Comparison of ENCODE assay signal across 1 cellular context in genomic region chr1:193058529-193059281, GRCh38.
TF ChIP-seq lines count a peak whose summit lies in the region.

No MANE protein-coding gene starts in this region.

TF ChIP-seq in GM12878, 131 proteins besides CTCF, POLR2A, EP300 and RAD21 (continued from another document and continues in another):
- TF ChIP-seq, protein P1, sequence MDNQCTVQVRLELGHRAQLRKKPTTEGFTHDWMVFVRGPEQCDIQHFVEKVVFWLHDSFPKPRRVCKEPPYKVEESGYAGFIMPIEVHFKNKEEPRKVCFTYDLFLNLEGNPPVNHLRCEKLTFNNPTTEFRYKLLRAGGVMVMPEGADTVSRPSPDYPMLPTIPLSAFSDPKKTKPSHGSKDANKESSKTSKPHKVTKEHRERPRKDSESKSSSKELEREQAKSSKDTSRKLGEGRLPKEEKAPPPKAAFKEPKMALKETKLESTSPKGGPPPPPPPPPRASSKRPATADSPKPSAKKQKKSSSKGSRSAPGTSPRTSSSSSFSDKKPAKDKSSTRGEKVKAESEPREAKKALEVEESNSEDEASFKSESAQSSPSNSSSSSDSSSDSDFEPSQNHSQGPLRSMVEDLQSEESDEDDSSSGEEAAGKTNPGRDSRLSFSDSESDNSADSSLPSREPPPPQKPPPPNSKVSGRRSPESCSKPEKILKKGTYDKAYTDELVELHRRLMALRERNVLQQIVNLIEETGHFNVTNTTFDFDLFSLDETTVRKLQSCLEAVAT (IDR thresholded peaks at IDR 0.05): no peak; the same call in none of the 2 replicates
- TF ChIP-seq SRF (IDR thresholded peaks at IDR 0.05; ENCODE audit: low read depth in 2 of 2, low read length in 2 of 2) (no peak), STAT3 (IDR thresholded peaks at IDR 0.05; ENCODE audit: low read depth, low read length) (no peak), CHD4 (IDR thresholded peaks at IDR 0.05) (no peak), POU2F2 (IDR thresholded peaks at IDR 0.05; ENCODE audit: borderline replicate concordance, low read depth, low read length) (peak; percentile 64; the same call in 1 of the 3 replicates), BCL11A (IDR thresholded peaks at IDR 0.05; ENCODE audit: low read depth, low read length) (peak; percentile 63; the same call in 1 of the 2 replicates), RBBP5 (conservative IDR thresholded peaks at IDR 0.05) (no peak), CBFB (IDR thresholded peaks at IDR 0.05; ENCODE audit: low read depth) (0 out of 2 replicates have a peak, but pooled peaks have one; percentile 29), RELA (IDR thresholded peaks at IDR 0.05; ENCODE audit: borderline replicate concordance, partially characterized antibody) (no peak), PRDM15 (CRISPR knock-in tag; IDR thresholded peaks at IDR 0.05) (no peak), SIX5 (IDR thresholded peaks at IDR 0.05; ENCODE audit: low read depth, low read length, severe bottlenecking) (no peak), ZNF622 (IDR thresholded peaks at IDR 0.05) (no peak), SREBF1 (IDR thresholded peaks at IDR 0.05; ENCODE audit: low read length) (no peak), EED (IDR thresholded peaks at IDR 0.05; ENCODE audit: low read depth) (no peak), ESRRA (IDR thresholded peaks at IDR 0.05; ENCODE audit: low read length) (no peak), KAT2A (conservative IDR thresholded peaks at IDR 0.05; ENCODE audit: control insufficient read depth, low read depth, low read length) (no peak), CEBPB (IDR thresholded peaks at IDR 0.05; ENCODE audit: borderline replicate concordance in 1 of 2, low read depth in 2 of 2, low read length in 2 of 2) (no peak), MTA3 (IDR thresholded peaks at IDR 0.05; ENCODE audit: borderline replicate concordance, low read length) (peak; percentile 43; the same call in 1 of the 2 replicates), NR2C1 (IDR thresholded peaks at IDR 0.05) (no peak), STAT1 (conservative IDR thresholded peaks at IDR 0.05) (no peak), NR2F1 (conservative IDR thresholded peaks at IDR 0.05) (peak; percentile 46; the same call in 1 of the 2 replicates), IKZF2 (IDR thresholded peaks at IDR 0.05) (peak in 1 of 2 experiments; percentile 10; a peak in 1 of 4 replicates), MTA2 (IDR thresholded peaks at IDR 0.05; ENCODE audit: low read depth) (peak; percentile 39; the same call in 1 of the 2 replicates), FOS (IDR thresholded peaks at IDR 0.05; ENCODE audit: borderline replicate concordance, extremely low read depth, insufficient read length) (no peak), RAD51 (IDR thresholded peaks at IDR 0.05) (no peak), NR2C2 (IDR thresholded peaks at IDR 0.05; ENCODE audit: borderline replicate concordance, control insufficient read depth, insufficient read length, low read depth) (no peak), RB1 (IDR thresholded peaks at IDR 0.05; ENCODE audit: borderline replicate concordance) (no peak)
- TF ChIP-seq, protein P2, sequence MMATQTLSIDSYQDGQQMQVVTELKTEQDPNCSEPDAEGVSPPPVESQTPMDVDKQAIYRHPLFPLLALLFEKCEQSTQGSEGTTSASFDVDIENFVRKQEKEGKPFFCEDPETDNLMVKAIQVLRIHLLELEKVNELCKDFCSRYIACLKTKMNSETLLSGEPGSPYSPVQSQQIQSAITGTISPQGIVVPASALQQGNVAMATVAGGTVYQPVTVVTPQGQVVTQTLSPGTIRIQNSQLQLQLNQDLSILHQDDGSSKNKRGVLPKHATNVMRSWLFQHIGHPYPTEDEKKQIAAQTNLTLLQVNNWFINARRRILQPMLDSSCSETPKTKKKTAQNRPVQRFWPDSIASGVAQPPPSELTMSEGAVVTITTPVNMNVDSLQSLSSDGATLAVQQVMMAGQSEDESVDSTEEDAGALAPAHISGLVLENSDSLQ (IDR thresholded peaks at IDR 0.05): no peak
- TF ChIP-seq, protein P3, sequence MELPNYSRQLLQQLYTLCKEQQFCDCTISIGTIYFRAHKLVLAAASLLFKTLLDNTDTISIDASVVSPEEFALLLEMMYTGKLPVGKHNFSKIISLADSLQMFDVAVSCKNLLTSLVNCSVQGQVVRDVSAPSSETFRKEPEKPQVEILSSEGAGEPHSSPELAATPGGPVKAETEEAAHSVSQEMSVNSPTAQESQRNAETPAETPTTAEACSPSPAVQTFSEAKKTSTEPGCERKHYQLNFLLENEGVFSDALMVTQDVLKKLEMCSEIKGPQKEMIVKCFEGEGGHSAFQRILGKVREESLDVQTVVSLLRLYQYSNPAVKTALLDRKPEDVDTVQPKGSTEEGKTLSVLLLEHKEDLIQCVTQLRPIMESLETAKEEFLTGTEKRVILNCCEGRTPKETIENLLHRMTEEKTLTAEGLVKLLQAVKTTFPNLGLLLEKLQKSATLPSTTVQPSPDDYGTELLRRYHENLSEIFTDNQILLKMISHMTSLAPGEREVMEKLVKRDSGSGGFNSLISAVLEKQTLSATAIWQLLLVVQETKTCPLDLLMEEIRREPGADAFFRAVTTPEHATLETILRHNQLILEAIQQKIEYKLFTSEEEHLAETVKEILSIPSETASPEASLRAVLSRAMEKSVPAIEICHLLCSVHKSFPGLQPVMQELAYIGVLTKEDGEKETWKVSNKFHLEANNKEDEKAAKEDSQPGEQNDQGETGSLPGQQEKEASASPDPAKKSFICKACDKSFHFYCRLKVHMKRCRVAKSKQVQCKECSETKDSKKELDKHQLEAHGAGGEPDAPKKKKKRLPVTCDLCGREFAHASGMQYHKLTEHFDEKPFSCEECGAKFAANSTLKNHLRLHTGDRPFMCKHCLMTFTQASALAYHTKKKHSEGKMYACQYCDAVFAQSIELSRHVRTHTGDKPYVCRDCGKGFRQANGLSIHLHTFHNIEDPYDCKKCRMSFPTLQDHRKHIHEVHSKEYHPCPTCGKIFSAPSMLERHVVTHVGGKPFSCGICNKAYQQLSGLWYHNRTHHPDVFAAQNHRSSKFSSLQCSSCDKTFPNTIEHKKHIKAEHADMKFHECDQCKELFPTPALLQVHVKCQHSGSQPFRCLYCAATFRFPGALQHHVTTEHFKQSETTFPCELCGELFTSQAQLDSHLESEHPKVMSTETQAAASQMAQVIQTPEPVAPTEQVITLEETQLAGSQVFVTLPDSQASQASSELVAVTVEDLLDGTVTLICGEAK (IDR thresholded peaks at IDR 0.05; ENCODE audit: borderline replicate concordance): 0 out of 2 replicates have a peak, but pooled peaks have one; percentile 69
- TF ChIP-seq, protein P4, sequence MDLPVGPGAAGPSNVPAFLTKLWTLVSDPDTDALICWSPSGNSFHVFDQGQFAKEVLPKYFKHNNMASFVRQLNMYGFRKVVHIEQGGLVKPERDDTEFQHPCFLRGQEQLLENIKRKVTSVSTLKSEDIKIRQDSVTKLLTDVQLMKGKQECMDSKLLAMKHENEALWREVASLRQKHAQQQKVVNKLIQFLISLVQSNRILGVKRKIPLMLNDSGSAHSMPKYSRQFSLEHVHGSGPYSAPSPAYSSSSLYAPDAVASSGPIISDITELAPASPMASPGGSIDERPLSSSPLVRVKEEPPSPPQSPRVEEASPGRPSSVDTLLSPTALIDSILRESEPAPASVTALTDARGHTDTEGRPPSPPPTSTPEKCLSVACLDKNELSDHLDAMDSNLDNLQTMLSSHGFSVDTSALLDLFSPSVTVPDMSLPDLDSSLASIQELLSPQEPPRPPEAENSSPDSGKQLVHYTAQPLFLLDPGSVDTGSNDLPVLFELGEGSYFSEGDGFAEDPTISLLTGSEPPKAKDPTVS (IDR thresholded peaks at IDR 0.05; ENCODE audit: low read depth, low read length): no peak
- TF ChIP-seq, protein P5, sequence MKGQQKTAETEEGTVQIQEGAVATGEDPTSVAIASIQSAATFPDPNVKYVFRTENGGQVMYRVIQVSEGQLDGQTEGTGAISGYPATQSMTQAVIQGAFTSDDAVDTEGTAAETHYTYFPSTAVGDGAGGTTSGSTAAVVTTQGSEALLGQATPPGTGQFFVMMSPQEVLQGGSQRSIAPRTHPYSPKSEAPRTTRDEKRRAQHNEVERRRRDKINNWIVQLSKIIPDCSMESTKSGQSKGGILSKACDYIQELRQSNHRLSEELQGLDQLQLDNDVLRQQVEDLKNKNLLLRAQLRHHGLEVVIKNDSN (IDR thresholded peaks at IDR 0.05; ENCODE audit: borderline replicate concordance, extremely low read length, insufficient read depth, low read depth, low read length): no peak
- TF ChIP-seq, protein P6, sequence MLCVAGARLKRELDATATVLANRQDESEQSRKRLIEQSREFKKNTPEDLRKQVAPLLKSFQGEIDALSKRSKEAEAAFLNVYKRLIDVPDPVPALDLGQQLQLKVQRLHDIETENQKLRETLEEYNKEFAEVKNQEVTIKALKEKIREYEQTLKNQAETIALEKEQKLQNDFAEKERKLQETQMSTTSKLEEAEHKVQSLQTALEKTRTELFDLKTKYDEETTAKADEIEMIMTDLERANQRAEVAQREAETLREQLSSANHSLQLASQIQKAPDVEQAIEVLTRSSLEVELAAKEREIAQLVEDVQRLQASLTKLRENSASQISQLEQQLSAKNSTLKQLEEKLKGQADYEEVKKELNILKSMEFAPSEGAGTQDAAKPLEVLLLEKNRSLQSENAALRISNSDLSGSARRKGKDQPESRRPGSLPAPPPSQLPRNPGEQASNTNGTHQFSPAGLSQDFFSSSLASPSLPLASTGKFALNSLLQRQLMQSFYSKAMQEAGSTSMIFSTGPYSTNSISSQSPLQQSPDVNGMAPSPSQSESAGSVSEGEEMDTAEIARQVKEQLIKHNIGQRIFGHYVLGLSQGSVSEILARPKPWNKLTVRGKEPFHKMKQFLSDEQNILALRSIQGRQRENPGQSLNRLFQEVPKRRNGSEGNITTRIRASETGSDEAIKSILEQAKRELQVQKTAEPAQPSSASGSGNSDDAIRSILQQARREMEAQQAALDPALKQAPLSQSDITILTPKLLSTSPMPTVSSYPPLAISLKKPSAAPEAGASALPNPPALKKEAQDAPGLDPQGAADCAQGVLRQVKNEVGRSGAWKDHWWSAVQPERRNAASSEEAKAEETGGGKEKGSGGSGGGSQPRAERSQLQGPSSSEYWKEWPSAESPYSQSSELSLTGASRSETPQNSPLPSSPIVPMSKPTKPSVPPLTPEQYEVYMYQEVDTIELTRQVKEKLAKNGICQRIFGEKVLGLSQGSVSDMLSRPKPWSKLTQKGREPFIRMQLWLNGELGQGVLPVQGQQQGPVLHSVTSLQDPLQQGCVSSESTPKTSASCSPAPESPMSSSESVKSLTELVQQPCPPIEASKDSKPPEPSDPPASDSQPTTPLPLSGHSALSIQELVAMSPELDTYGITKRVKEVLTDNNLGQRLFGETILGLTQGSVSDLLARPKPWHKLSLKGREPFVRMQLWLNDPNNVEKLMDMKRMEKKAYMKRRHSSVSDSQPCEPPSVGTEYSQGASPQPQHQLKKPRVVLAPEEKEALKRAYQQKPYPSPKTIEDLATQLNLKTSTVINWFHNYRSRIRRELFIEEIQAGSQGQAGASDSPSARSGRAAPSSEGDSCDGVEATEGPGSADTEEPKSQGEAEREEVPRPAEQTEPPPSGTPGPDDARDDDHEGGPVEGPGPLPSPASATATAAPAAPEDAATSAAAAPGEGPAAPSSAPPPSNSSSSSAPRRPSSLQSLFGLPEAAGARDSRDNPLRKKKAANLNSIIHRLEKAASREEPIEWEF (IDR thresholded peaks at IDR 0.05; ENCODE audit: insufficient replicate concordance, low read depth, low read length): no peak
- TF ChIP-seq, protein P7, sequence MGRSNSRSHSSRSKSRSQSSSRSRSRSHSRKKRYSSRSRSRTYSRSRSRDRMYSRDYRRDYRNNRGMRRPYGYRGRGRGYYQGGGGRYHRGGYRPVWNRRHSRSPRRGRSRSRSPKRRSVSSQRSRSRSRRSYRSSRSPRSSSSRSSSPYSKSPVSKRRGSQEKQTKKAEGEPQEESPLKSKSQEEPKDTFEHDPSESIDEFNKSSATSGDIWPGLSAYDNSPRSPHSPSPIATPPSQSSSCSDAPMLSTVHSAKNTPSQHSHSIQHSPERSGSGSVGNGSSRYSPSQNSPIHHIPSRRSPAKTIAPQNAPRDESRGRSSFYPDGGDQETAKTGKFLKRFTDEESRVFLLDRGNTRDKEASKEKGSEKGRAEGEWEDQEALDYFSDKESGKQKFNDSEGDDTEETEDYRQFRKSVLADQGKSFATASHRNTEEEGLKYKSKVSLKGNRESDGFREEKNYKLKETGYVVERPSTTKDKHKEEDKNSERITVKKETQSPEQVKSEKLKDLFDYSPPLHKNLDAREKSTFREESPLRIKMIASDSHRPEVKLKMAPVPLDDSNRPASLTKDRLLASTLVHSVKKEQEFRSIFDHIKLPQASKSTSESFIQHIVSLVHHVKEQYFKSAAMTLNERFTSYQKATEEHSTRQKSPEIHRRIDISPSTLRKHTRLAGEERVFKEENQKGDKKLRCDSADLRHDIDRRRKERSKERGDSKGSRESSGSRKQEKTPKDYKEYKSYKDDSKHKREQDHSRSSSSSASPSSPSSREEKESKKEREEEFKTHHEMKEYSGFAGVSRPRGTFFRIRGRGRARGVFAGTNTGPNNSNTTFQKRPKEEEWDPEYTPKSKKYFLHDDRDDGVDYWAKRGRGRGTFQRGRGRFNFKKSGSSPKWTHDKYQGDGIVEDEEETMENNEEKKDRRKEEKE (IDR thresholded peaks at IDR 0.05): no peak
- TF ChIP-seq, protein P8, sequence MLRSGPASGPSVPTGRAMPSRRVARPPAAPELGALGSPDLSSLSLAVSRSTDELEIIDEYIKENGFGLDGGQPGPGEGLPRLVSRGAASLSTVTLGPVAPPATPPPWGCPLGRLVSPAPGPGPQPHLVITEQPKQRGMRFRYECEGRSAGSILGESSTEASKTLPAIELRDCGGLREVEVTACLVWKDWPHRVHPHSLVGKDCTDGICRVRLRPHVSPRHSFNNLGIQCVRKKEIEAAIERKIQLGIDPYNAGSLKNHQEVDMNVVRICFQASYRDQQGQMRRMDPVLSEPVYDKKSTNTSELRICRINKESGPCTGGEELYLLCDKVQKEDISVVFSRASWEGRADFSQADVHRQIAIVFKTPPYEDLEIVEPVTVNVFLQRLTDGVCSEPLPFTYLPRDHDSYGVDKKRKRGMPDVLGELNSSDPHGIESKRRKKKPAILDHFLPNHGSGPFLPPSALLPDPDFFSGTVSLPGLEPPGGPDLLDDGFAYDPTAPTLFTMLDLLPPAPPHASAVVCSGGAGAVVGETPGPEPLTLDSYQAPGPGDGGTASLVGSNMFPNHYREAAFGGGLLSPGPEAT (IDR thresholded peaks at IDR 0.05; ENCODE audit: low read depth): no peak
